Comparison of ENCODE assay signal across 13 cellular contexts in the genomic region with DNA sequence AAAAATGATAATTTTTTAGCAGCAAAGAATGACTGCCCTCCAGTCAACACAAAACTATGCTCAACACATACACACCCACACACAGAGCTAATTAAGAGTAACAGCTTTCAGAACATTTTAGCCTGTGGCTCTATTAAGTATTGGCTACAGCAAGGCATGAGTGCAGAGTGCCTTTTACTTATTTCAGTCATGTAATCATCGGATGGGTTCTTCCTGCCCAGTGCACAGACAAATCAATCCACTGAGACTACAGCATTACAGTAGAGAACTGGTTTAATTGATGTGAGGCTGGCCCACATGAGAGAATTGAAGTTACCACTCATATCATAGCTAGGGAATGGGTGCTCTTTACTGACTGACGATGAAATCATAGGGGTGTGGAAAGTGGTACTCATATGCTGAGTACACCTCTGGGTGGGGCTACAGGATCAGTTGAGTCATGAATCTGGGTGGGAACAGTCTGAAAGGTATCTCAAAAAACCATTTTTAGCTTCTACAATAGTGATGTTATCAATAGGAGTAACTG.
A peak's percentile ranks its signal among the peaks of the same experiment; 100 is the strongest.
DNase-seq lines count a peak whose midpoint lies in the region; ATAC-seq and TF ChIP-seq lines count a peak whose summit lies in the region.
"Had no signal": no experiment of that assay in that cellular context is flagged by ENCODE, and none has a peak within 500 bp of the region (broad histone marks: within the 10 kb centered on the region; RNA-seq: fewer than 3 reads in every experiment).

No MANE protein-coding gene starts in this region.

- H3K4me1 ChIP-seq in mesenchymal stem cell (ENCODE audit: control insufficient read depth, insufficient read depth, low read depth, low read length): no peaks in the 10 kb centered on the region
- H3K4me1 ChIP-seq: A549, esophagus muscularis mucosa had no signal

- no peak overlapping the region for H3K9ac ChIP-seq in mesenchymal stem cell (ENCODE audit: low read length)

- no peak overlapping the region for H2AK5ac ChIP-seq in mesenchymal stem cell (ENCODE audit: low read length, severe bottlenecking)

- H3K4ac ChIP-seq in mesenchymal stem cell (ENCODE audit: low read depth in 1 of 2, low read length in 2 of 2): no peak overlapping the region

- ATAC-seq in HG02870 (IDR thresholded peaks at IDR 0.05; ENCODE audit: unreplicated experiment): peak; percentile 46
- ATAC-seq in SK-N-SH treated with all-trans-retinoic acid at 6 μM for 48 hours: peak; percentile 56

- H3K79me1 ChIP-seq in mesenchymal stem cell (replicated peaks; ENCODE audit: low read length, poor library complexity, severe bottlenecking): no peaks in the 10 kb centered on the region

- no peak overlapping the region for H2BK120ac ChIP-seq in mesenchymal stem cell (ENCODE audit: low read depth, low read length)

- no peak overlapping the region for H2BK5ac ChIP-seq in mesenchymal stem cell (ENCODE audit: low read depth, low read length, poor library complexity, severe bottlenecking)

- peak overlapping the region in 1 of 2 experiments; percentile 74 for H2BK12ac ChIP-seq in mesenchymal stem cell (ENCODE audit: low read length in 2 of 2)

- no peak overlapping the region for H3K23ac ChIP-seq in mesenchymal stem cell (ENCODE audit: low read length in 2 of 2)

- peak overlapping the region in 1 of 2 experiments; percentile 70 for H3K18ac ChIP-seq in mesenchymal stem cell (ENCODE audit: low read depth in 1 of 2, low read length in 2 of 2)

- DNase-seq in NCI-H1436 (lab: John Stamatoyannopoulos, UW): peak; percentile 2
- DNase-seq in NCI-H1436 treated with DMSO at 0.1 percent for 48 hours (lab: John Stamatoyannopoulos, UW): no peak
- DNase-seq in mesenchymal stem cell: peak; percentile 52
- DNase-seq in hepatic stellate cell (ENCODE audit: low spot score): no peak
- DNase-seq in NCI-H2171 treated with DMSO at 0.1 percent for 48 hours (lab: John Stamatoyannopoulos, UW): no peak
- no peak for DNase-seq in T-helper 9 cell
- DNase-seq: GOT3, NCI-H1694, substantia nigra had no signal

- H3K4me2 ChIP-seq in mesenchymal stem cell (ENCODE audit: low read length, poor library complexity, severe bottlenecking): no peak overlapping the region
- H3K4me2 ChIP-seq: A549 had no signal

- no peaks in the 10 kb centered on the region for H3K36me3 ChIP-seq in mesenchymal stem cell (ENCODE audit: control insufficient read depth in 1 of 2, insufficient read depth in 2 of 2, low read depth in 1 of 2, low read length in 2 of 2)
- H3K36me3 ChIP-seq: esophagus muscularis mucosa had no signal

- H3K27ac ChIP-seq in mesenchymal stem cell (ENCODE audit: low read length, poor library complexity, severe bottlenecking): no peak overlapping the region
- H3K27ac ChIP-seq: A549, esophagus muscularis mucosa had no signal

- no peaks in the 10 kb centered on the region for H3K27me3 ChIP-seq in mesenchymal stem cell (ENCODE audit: control insufficient read depth in 1 of 2, insufficient read depth in 1 of 2, low read length in 2 of 2)
- H3K27me3 ChIP-seq: esophagus muscularis mucosa had no signal

- no peak overlapping the region for H2AFZ ChIP-seq in mesenchymal stem cell (ENCODE audit: low read depth, low read length)

- no peak overlapping the region for H3K4me3 ChIP-seq in mesenchymal stem cell (ENCODE audit: insufficient read depth in 1 of 2, low read depth in 1 of 2, low read length in 2 of 2)
- H3K4me3 ChIP-seq: A549, esophagus muscularis mucosa had no signal

- no peak overlapping the region for H4K8ac ChIP-seq in mesenchymal stem cell (ENCODE audit: low read length)

- 14% methylated on average over 2 of the region's 2 CpGs for WGBS in mesenchymal stem cell

- H3K14ac ChIP-seq in mesenchymal stem cell (ENCODE audit: low read length in 2 of 2): no peak overlapping the region

- no peak overlapping the region for H4K91ac ChIP-seq in mesenchymal stem cell (ENCODE audit: low read length)

- H3K9me3 ChIP-seq in mesenchymal stem cell (ENCODE audit: control insufficient read depth, low read length): no peaks in the 10 kb centered on the region
- H3K9me3 ChIP-seq: A549, esophagus muscularis mucosa had no signal

- H2BK15ac ChIP-seq in mesenchymal stem cell (ENCODE audit: low read depth, poor library complexity, severe bottlenecking): no peak overlapping the region

TF ChIP-seq in SK-N-SH treated with all-trans-retinoic acid at 6 μM for 48 hours, 23 proteins besides CTCF, POLR2A, EP300 and RAD21:
- TF ChIP-seq, protein P1, sequence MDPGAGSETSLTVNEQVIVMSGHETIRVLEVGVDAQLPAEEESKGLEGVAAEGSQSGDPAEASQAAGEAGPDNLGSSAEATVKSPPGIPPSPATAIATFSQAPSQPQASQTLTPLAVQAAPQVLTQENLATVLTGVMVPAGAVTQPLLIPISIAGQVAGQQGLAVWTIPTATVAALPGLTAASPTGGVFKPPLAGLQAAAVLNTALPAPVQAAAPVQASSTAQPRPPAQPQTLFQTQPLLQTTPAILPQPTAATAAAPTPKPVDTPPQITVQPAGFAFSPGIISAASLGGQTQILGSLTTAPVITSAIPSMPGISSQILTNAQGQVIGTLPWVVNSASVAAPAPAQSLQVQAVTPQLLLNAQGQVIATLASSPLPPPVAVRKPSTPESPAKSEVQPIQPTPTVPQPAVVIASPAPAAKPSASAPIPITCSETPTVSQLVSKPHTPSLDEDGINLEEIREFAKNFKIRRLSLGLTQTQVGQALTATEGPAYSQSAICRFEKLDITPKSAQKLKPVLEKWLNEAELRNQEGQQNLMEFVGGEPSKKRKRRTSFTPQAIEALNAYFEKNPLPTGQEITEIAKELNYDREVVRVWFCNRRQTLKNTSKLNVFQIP (CRISPR knock-in tag; IDR thresholded peaks at IDR 0.05; ENCODE audit: borderline replicate concordance, low read depth): no peak

Comparison
In these comparisons a context has a peak if more than half of its experiments do, and no peak if none do; other contexts are left out.
1. DNase-seq: peak in NCI-H1436 (single experiment) and mesenchymal stem cell (single experiment); none in NCI-H1436 treated with DMSO at 0.1 percent for 48 hours (single experiment), hepatic stellate cell (single experiment), NCI-H2171 treated with DMSO at 0.1 percent for 48 hours (single experiment) and T-helper 9 cell (single experiment).